Comparison of ENCODE assay signal across 23 cellular contexts in the genomic region with DNA sequence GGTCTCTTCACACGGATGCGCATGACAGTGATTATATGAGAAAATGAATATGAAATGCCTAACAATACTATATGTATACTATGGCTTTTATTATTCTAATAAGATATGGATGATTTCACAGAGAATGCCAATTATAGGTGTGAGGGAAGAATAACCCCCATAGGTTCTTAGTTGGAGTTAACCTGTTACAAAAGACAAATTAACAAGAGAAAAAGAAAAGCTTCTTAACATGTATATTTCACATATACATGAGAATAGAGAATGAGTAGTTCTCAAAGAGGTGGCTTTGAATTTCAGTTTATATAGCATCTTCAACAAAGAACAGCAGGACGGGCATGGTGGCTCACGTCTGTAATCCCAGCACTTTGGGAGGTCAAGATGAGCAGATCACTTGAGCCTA. TPM values are rescaled to one million over a fixed set of nuclear protein-coding genes. Genes with fewer than 3 reads are reported as not detected.
A peak's percentile ranks its signal among the peaks of the same experiment; 100 is the strongest.
DNase-seq lines count a peak whose midpoint lies in the region; ATAC-seq and TF ChIP-seq lines count a peak whose summit lies in the region.
"Had no signal": no experiment of that assay in that cellular context is flagged by ENCODE, and none has a peak within 500 bp of the region (broad histone marks: within the 10 kb centered on the region; RNA-seq: fewer than 3 reads in every experiment).

No MANE protein-coding gene starts in this region.

- no peak overlapping the region for H3K4ac ChIP-seq in H9 (ENCODE audit: low read depth, low read length)

- H3K56ac ChIP-seq in H9 (ENCODE audit: insufficient read length, low read depth, low read length) = no peak overlapping the region

- H3K4me2 ChIP-seq in H9 (ENCODE audit: insufficient read depth, insufficient read length, low read length) = no peak overlapping the region

- no peak overlapping the region for H3K18ac ChIP-seq in H9 (ENCODE audit: insufficient read length, low read depth, low read length)

- no peaks in the 10 kb centered on the region for H3K27me3 ChIP-seq in H9 (ENCODE audit: insufficient read depth, low read length)
- H3K27me3 ChIP-seq in HUES64 (ENCODE audit: insufficient read depth, low read length) = no peaks in the 10 kb centered on the region
- H3K27me3 ChIP-seq in iPS-20b (ENCODE audit: insufficient read depth, low read length) = no peaks in the 10 kb centered on the region
- H3K27me3 ChIP-seq: BE2C had no signal

- no peaks in the 10 kb centered on the region for H3K23me2 ChIP-seq in H9 (ENCODE audit: insufficient read length, low read depth, low read length, poor library complexity, severe bottlenecking)

- H3K36me3 ChIP-seq in HUES64 (ENCODE audit: insufficient read depth, low read length) = 0 out of 2 replicates have a peak, but pooled peaks cover 3% of the 10 kb centered on the region
- no peaks in the 10 kb centered on the region for H3K36me3 ChIP-seq in iPS-20b (ENCODE audit: insufficient read depth, low read depth, low read length)
- H3K36me3 ChIP-seq: BE2C had no signal

- peaks cover 53 to 58% of the 10 kb centered on the region in 2 experiments for H3K9me3 Mint-ChIP-seq in H9
- no peaks in the 10 kb centered on the region for H3K9me3 Mint-ChIP-seq in activated T-cell treated with anti-CD3 and anti-CD28 coated beads, Interleukin-2, amount 50 U/mL, for 24 hours
- H3K9me3 Mint-ChIP-seq: CD8-positive, alpha-beta memory T cell had no signal

- H3K27ac Mint-ChIP-seq in H9 = peak overlapping the region; percentile 94 to 97 (median 95)
- no peak overlapping the region for H3K27ac Mint-ChIP-seq in activated T-cell treated with anti-CD3 and anti-CD28 coated beads, Interleukin-2, amount 50 U/mL, for 24 hours

- H2BK120ac ChIP-seq in H9 (ENCODE audit: low read depth, low read length, poor library complexity, severe bottlenecking) = no peak overlapping the region

- TF ChIP-seq CTCF in H9 (conservative IDR thresholded peaks at IDR 0.05) = no peak

- no peak overlapping the region for H2BK12ac ChIP-seq in H9 (ENCODE audit: insufficient read length, low read depth, low read length)

- no CpG with 5 or more reads among the region's 4 CpGs for WGBS in H9 (ENCODE audit: extremely low coverage, insufficient read length, low lambda C conversion rate)
- 88% methylated on average over 2 of the region's 4 CpGs for WGBS in HUES64

- H3K4me3 ChIP-seq in HUES64 (ENCODE audit: low read length) = no peak overlapping the region
- no peak overlapping the region for H3K4me3 ChIP-seq in iPS-20b (ENCODE audit: low read length)

- H3K36me3 Mint-ChIP-seq in H9 (ENCODE audit: insufficient read depth in 1 of 3, low read depth in 3 of 3) = peaks cover 23 to 57% (median 48%) of the 10 kb centered on the region in 3 experiments
- H3K36me3 Mint-ChIP-seq in activated T-cell treated with anti-CD3 and anti-CD28 coated beads, Interleukin-2, amount 50 U/mL, for 24 hours (ENCODE audit: low read depth) = no peaks in the 10 kb centered on the region
- H3K36me3 Mint-ChIP-seq: CD4-positive, CD25-positive, alpha-beta regulatory T cell; CD8-positive, alpha-beta memory T cell had no signal

- no peak for DNase-seq in H9
- no peak for DNase-seq in anterior cingulate cortex (lab: John Stamatoyannopoulos, UW)
- no peak for DNase-seq in NCI-H2107 treated with DMSO at 0.1 percent for 48 hours (lab: John Stamatoyannopoulos, UW; ENCODE audit: unreplicated experiment)
- DNase-seq in activated T-cell treated with anti-CD3 and anti-CD28 coated beads, Interleukin-2, amount 50 U/mL, for 24 hours = no peak
- DNase-seq: ACHN; BE2C; C1 segment of cervical spinal cord; CD4-positive, CD25-positive, alpha-beta regulatory T cell; CD8-positive, alpha-beta memory T cell; COR-L47; DMS 273 treated with DMSO at 0.1 percent for 48 hours; DMS53; DND-41; EL; GOT3; Karpas-422; KBM-7 had no signal

- peaks cover 58 to 60% of the 10 kb centered on the region in 2 experiments for H3K4me1 Mint-ChIP-seq in H9
- peaks cover 12% of the 10 kb centered on the region for H3K4me1 Mint-ChIP-seq in activated T-cell treated with anti-CD3 and anti-CD28 coated beads, Interleukin-2, amount 50 U/mL, for 24 hours (ENCODE audit: low read depth)
- H3K4me1 Mint-ChIP-seq: IgD-negative memory B cell had no signal

- no peak overlapping the region for H3K4me3 Mint-ChIP-seq in H9
- H3K4me3 Mint-ChIP-seq in activated T-cell treated with anti-CD3 and anti-CD28 coated beads, Interleukin-2, amount 50 U/mL, for 24 hours = no peak overlapping the region
- H3K4me3 Mint-ChIP-seq: CD4-positive, CD25-positive, alpha-beta regulatory T cell; CD8-positive, alpha-beta memory T cell had no signal

- no peaks in the 10 kb centered on the region for H3K79me2 ChIP-seq in H9 (ENCODE audit: insufficient read depth, low read length)

- H3K27ac ChIP-seq in H9 (ENCODE audit: insufficient read length, low read depth, low read length) (peak overlapping the region; percentile 63), HUES64 (ENCODE audit: low read depth, low read length) (peak overlapping the region; percentile 89; the same call in 1 of the 2 replicates), iPS-20b (ENCODE audit: low read length) (no peak overlapping the region)

- peaks cover 8% of the 10 kb centered on the region for H3K4me1 ChIP-seq in H9 (ENCODE audit: insufficient read depth, low read length)
- peaks cover 20% of the 10 kb centered on the region for H3K4me1 ChIP-seq in HUES64 (ENCODE audit: insufficient read depth, low read length)
- peaks cover 21% of the 10 kb centered on the region; the same call in 1 of the 2 replicates for H3K4me1 ChIP-seq in iPS-20b (ENCODE audit: insufficient read depth, low read length)
- H3K4me1 ChIP-seq: BE2C had no signal

- no peak overlapping the region for H2AK5ac ChIP-seq in H9 (ENCODE audit: insufficient read length, low read length)

- H2BK20ac ChIP-seq in H9 (ENCODE audit: low read depth, low read length, poor library complexity, severe bottlenecking) = no peak overlapping the region

- peaks cover 33% of the 10 kb centered on the region for H3K9me3 ChIP-seq in H9 (ENCODE audit: control insufficient read depth, low read depth, low read length)
- H3K9me3 ChIP-seq in HUES64 (ENCODE audit: insufficient read depth, low read depth, low read length) = peaks cover 44% of the 10 kb centered on the region
- H3K9me3 ChIP-seq in iPS-20b (ENCODE audit: insufficient read depth, low read depth, low read length) = peaks cover 38% of the 10 kb centered on the region
- H3K9me3 ChIP-seq: BE2C had no signal

- H3K79me1 ChIP-seq in H9 (ENCODE audit: insufficient read depth, low read depth, low read length, poor library complexity, severe bottlenecking) = no peaks in the 10 kb centered on the region

- H4K8ac ChIP-seq in H9 (replicated peaks; ENCODE audit: insufficient read length, low read depth, low read length) = no peak overlapping the region

- H3K9ac ChIP-seq in H9 (ENCODE audit: extremely low read depth, insufficient read length, low read length) (no peak overlapping the region), HUES64 (ENCODE audit: low read depth, low read length) (no peak overlapping the region), iPS-20b (ENCODE audit: low read depth, low read length) (peak overlapping the region; percentile 24; the same call in 1 of the 2 replicates)

- no peak overlapping the region for H2AFZ ChIP-seq in H9 (ENCODE audit: low read length)

- H3K27me3 Mint-ChIP-seq in H9 (ENCODE audit: low read depth) = no peaks in the 10 kb centered on the region
- peaks cover 4% of the 10 kb centered on the region for H3K27me3 Mint-ChIP-seq in activated T-cell treated with anti-CD3 and anti-CD28 coated beads, Interleukin-2, amount 50 U/mL, for 24 hours

- no peak overlapping the region for H3K14ac ChIP-seq in H9 (ENCODE audit: insufficient read depth, low read length)

- H3T11ph ChIP-seq in H9 (ENCODE audit: low read length) = no peak overlapping the region

- no peak overlapping the region for H4K5ac ChIP-seq in H9 (ENCODE audit: insufficient read length, low read depth, low read length)

- ATAC-seq in GM21737 (IDR thresholded peaks at IDR 0.05; ENCODE audit: unreplicated experiment) = no peak
- ATAC-seq: HepG2 had no signal

- no peak overlapping the region for H4K91ac ChIP-seq in H9 (ENCODE audit: insufficient read length, low read depth, low read length)

- H2BK5ac ChIP-seq in H9 (ENCODE audit: insufficient read length, low read length) = no peak overlapping the region

- H3K23ac ChIP-seq in H9 (ENCODE audit: insufficient read length, low read depth, low read length) = no peak overlapping the region

- H2BK15ac ChIP-seq in H9 (ENCODE audit: low read depth, low read length) = no peak overlapping the region

- H4K20me1 ChIP-seq in H9 (ENCODE audit: control insufficient read depth, insufficient read depth, insufficient read length) = no peaks in the 10 kb centered on the region

RNA-seq across cellular contexts. Expression of gene DMRTB1, which starts 24.0 kb away (rescaled TPM):
- not detected in 2 replicates for total RNA-seq in H9 (2021)
- not detected for polyA plus RNA-seq in HUES64 (2013, experiment 1 of 2)
- 0.13 TPM for polyA plus RNA-seq in HUES64 (2013, experiment 2 of 2)
- total RNA-seq: CD4-positive, CD25-positive, alpha-beta regulatory T cell; CD8-positive, alpha-beta memory T cell; HepG2; HT-29 had no signal
- polyA plus RNA-seq: CD4-positive, CD25-positive, alpha-beta regulatory T cell; CD8-positive, alpha-beta memory T cell; HepG2; IgD-negative memory B cell had no signal
